ENCODE assay signal across 8 cellular contexts in genomic region chr11:94183886-94184264, GRCh38. TPM values are rescaled to one million over a fixed set of nuclear protein-coding genes. Genes with fewer than 3 reads are reported as not detected.
DNase-seq lines count a peak whose midpoint lies in the region; TF ChIP-seq lines count a peak whose summit lies in the region.

No MANE protein-coding gene starts in this region.

- H2AFZ ChIP-seq in Loucy (ENCODE audit: low read length), result no peak overlapping the region

- peaks cover 24% of the 10 kb centered on the region for H3K36me3 Mint-ChIP-seq in activated naive CD4-positive, alpha-beta T cell treated with anti-CD3 and anti-CD28 coated beads for 36 hours (ENCODE audit: low read depth)

- H4K20me1 ChIP-seq in Loucy (ENCODE audit: insufficient read depth, low read length, poor library complexity, severe bottlenecking), result no peaks in the 10 kb centered on the region

- CTCF ChIA-PET in activated naive CD4-positive, alpha-beta T cell treated with anti-CD3 and anti-CD28 coated beads for 36 hours (lab: Charles Lee), result interaction anchor here (1.0 to 1.6 kb wide), 8 partner anchors 9 to 325 kb away, joined by 3 to 7 read pairs (median 3); partner anchors contain the start of gene PANX1

- H3K4me3 Mint-ChIP-seq in activated naive CD4-positive, alpha-beta T cell treated with anti-CD3 and anti-CD28 coated beads for 36 hours, result no peak overlapping the region

- H3F3A ChIP-seq in Loucy (ENCODE audit: low read depth), result no peaks in the 10 kb centered on the region

- no peaks in the 10 kb centered on the region for H3K79me2 ChIP-seq in Loucy (ENCODE audit: insufficient read depth, low read length)

- H3K27me3 ChIP-seq in Loucy (ENCODE audit: insufficient read depth, low read length, poor library complexity, severe bottlenecking) (no peaks in the 10 kb centered on the region), cardiac muscle cell (no peaks in the 10 kb centered on the region), prostate gland (replicated peaks; ENCODE audit: insufficient read depth) (no peaks in the 10 kb centered on the region)

- no peaks in the 10 kb centered on the region for H3K9me3 Mint-ChIP-seq in activated naive CD4-positive, alpha-beta T cell treated with anti-CD3 and anti-CD28 coated beads for 36 hours

- H3K4me2 ChIP-seq in Loucy (ENCODE audit: low read depth, low read length, poor library complexity, severe bottlenecking), result no peak overlapping the region

- no peaks in the 10 kb centered on the region for H3K9me2 ChIP-seq in Loucy (replicated peaks; ENCODE audit: low read depth, low read length)

- no peaks in the 10 kb centered on the region for H3K4me1 Mint-ChIP-seq in activated naive CD4-positive, alpha-beta T cell treated with anti-CD3 and anti-CD28 coated beads for 36 hours (ENCODE audit: low read depth)

- TF ChIP-seq CTCF in Loucy (conservative IDR thresholded peaks at IDR 0.05; ENCODE audit: low read length) (peak; percentile 86), cardiac muscle cell (IDR thresholded peaks at IDR 0.05; ENCODE audit: low read depth, low read length) (peak; percentile 90), prostate gland (IDR thresholded peaks at IDR 0.05) (peak; percentile 16 to 81 (median 60))

- H3K36me3 ChIP-seq in Loucy (ENCODE audit: insufficient read depth, low read length), result peaks cover 45% of the 10 kb centered on the region
- peaks cover 20% of the 10 kb centered on the region for H3K36me3 ChIP-seq in cardiac muscle cell
- H3K36me3 ChIP-seq in prostate gland, result peaks cover 0 to 6% of the 10 kb centered on the region in 2 donors

- no peak overlapping the region for H3K9ac ChIP-seq in Loucy (ENCODE audit: low read depth, low read length, poor library complexity, severe bottlenecking)

- 37% methylated on average over 7 of the region's 7 CpGs for WGBS in prostate gland

- peak; percentile 38 for DNase-seq in activated naive CD4-positive, alpha-beta T cell treated with anti-CD3 and anti-CD28 coated beads for 36 hours
- no peak for DNase-seq in activated naive CD4-positive, alpha-beta T cell (lab: John Stamatoyannopoulos, UW)
- DNase-seq in H4 (ENCODE audit: low spot score) (peak; percentile 46), cardiac muscle cell (ENCODE audit: low read depth in 1 of 2, low spot score in 1 of 2) (peak; percentile 63 to 80), prostate gland (ENCODE audit: low spot score) (peak; percentile 41), GF-D8 (lab: John Stamatoyannopoulos, UW) (no peak)
- peak; percentile 29 for DNase-seq in activated CD8-positive, alpha-beta memory T cell treated with anti-CD3 and anti-CD28 coated beads, Interleukin-2, amount 50 U/mL, for 4 hours

- H3K9me3 ChIP-seq in Loucy (ENCODE audit: insufficient read depth, low read depth, low read length) (no peaks in the 10 kb centered on the region), cardiac muscle cell (ENCODE audit: low read depth) (no peaks in the 10 kb centered on the region), prostate gland (no peaks in the 10 kb centered on the region)

- H3K27ac Mint-ChIP-seq in activated naive CD4-positive, alpha-beta T cell treated with anti-CD3 and anti-CD28 coated beads for 36 hours, result no peak overlapping the region

- H3K27ac ChIP-seq in cardiac muscle cell (no peak overlapping the region), prostate gland (no peak overlapping the region)

- intact Hi-C loops in activated naive CD4-positive, alpha-beta T cell treated with anti-CD3 and anti-CD28 coated beads for 36 hours (cut with micrococcal nuclease), result no loop called here
- intact Hi-C loops in prostate gland (cut with DNase I), result loop anchor here (10.0 kb wide), 1 partner anchor 311 kb away; the partner anchor contains the start of genes ANKRD49 and MRE11

- H3K4me1 ChIP-seq in Loucy (ENCODE audit: insufficient read depth, low read length, poor library complexity, severe bottlenecking) (no peaks in the 10 kb centered on the region), cardiac muscle cell (ENCODE audit: low read depth) (no peaks in the 10 kb centered on the region), prostate gland (replicated peaks) (no peaks in the 10 kb centered on the region)

- no peaks in the 10 kb centered on the region for H3K27me3 Mint-ChIP-seq in activated naive CD4-positive, alpha-beta T cell treated with anti-CD3 and anti-CD28 coated beads for 36 hours (ENCODE audit: low read depth)

- TF ChIP-seq POLR2A in prostate gland (IDR thresholded peaks at IDR 0.05), result no peak

- H3K4me3 ChIP-seq in Loucy (ENCODE audit: low read length, poor library complexity, severe bottlenecking) (no peak overlapping the region), cardiac muscle cell (no peak overlapping the region), prostate gland (no peak overlapping the region)

RNA-seq across cellular contexts. Expression of gene PANX1, which starts 55.2 kb away (rescaled TPM):
- total RNA-seq in activated naive CD4-positive, alpha-beta T cell treated with anti-CD3 and anti-CD28 coated beads for 36 hours, result 1 to 10 TPM; 5.4 to 5.8 TPM
- 40.9 and 41.5 TPM in 2 replicates for total RNA-seq in H4 (2014; rRNA removed; shearing (Covaris generic))
- total RNA-seq in cardiac muscle cell (16.5 and 18.9 TPM in 2 replicates), prostate gland (10 to 100 TPM; 12.9 to 51.2 TPM)
- polyA plus RNA-seq in cardiac muscle cell, result 7.3 and 13.0 TPM in 2 replicates

Comparison
In these comparisons a context has a peak if more than half of its experiments do, and no peak if none do; other contexts are left out.
1. DNase-seq: peak in activated naive CD4-positive, alpha-beta T cell treated with anti-CD3 and anti-CD28 coated beads for 36 hours (single experiment), H4 (single experiment), activated CD8-positive, alpha-beta memory T cell treated with anti-CD3 and anti-CD28 coated beads, Interleukin-2, amount 50 U/mL, for 4 hours (single experiment), cardiac muscle cell (2 of 2) and prostate gland (single experiment); none in activated naive CD4-positive, alpha-beta T cell (0 of 4) and GF-D8 (single experiment).
2. Peak in every context shown above with its lines, with median percentiles within 50 percentile points of each other: CTCF ChIP-seq.